ENCODE assay signal across 7 cellular contexts in the genomic region with DNA sequence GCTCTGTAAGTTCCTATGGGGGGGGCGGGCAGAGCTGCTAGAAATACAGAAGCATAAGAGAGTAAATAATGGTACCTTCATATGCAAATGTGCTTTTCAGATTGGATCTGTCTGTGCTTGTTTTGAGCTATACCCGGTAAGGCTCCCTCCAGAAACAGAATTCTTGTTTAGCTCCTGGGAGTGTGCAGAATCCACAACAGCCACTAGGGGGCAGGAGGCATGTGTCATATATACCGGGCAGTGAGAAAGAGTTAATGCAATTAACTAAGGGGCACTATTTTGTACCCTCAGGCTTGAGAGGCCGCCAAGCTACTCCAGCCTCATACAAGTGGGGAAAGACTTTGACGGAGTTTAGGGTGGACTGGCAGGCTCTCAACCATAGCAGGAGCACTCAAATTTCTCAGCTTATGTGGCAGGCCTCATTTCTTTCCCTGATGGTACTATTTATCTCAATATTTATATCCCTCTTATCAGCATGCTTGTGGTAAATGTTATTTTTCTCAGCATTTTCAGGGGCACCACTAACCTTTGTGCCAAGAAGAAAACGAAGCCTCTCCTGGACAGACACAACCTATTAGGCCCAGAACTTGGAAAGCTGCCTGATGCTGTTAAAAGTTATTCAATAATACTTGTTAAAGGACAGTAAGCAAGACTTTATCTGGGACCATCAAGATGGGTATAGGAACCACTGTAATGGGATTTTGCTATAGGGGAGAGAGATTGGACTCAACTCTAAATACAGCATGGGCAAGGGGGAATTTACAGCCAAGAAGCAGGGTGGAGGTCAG. TPM values are rescaled to one million over a fixed set of nuclear protein-coding genes. Genes with fewer than 3 reads are reported as not detected.
DNase-seq lines count a peak whose midpoint lies in the region; ATAC-seq and TF ChIP-seq lines count a peak whose summit lies in the region.

No MANE protein-coding gene starts in this region.

- H3K4me1 ChIP-seq in mesenchymal stem cell (ENCODE audit: control insufficient read depth, insufficient read depth, low read depth, low read length) = no peaks in the 10 kb centered on the region

- peak; percentile 82 for ATAC-seq in HG03196 (IDR thresholded peaks at IDR 0.05; ENCODE audit: unreplicated experiment)

- no peak overlapping the region for H2BK5ac ChIP-seq in mesenchymal stem cell (ENCODE audit: low read depth, low read length, poor library complexity, severe bottlenecking)

- no peak overlapping the region for H3K23ac ChIP-seq in mesenchymal stem cell (ENCODE audit: low read length in 2 of 2)

- in situ Hi-C loops in GM13976 (cut with MboI; ENCODE audit: low sequenced_read_pairs, unreplicated experiment) = loop anchor here (10.0 kb wide), 1 partner anchor 161 kb away; no protein-coding TSS in a partner anchor

- H2BK120ac ChIP-seq in mesenchymal stem cell (ENCODE audit: low read depth, low read length) = no peak overlapping the region

- H2BK15ac ChIP-seq in mesenchymal stem cell (ENCODE audit: low read depth, poor library complexity, severe bottlenecking) = no peak overlapping the region

- no peaks in the 10 kb centered on the region for H3K36me3 ChIP-seq in mesenchymal stem cell (ENCODE audit: control insufficient read depth in 1 of 2, insufficient read depth in 2 of 2, low read depth in 1 of 2, low read length in 2 of 2)

- H3K4me3 ChIP-seq in mesenchymal stem cell (ENCODE audit: insufficient read depth in 1 of 2, low read depth in 1 of 2, low read length in 2 of 2) = no peak overlapping the region

- H3K4me2 ChIP-seq in mesenchymal stem cell (ENCODE audit: low read length, poor library complexity, severe bottlenecking) = no peak overlapping the region

- peak; percentile 94 for TF ChIP-seq CTCF in GM13976 (IDR thresholded peaks at IDR 0.05; ENCODE audit: borderline replicate concordance, control extremely low read depth, extremely low read depth, insufficient read depth, missing control alignments)

- H3K14ac ChIP-seq in mesenchymal stem cell (ENCODE audit: low read length in 2 of 2) = no peak overlapping the region

- no peak overlapping the region for H3K27ac ChIP-seq in mesenchymal stem cell (ENCODE audit: low read length, poor library complexity, severe bottlenecking)

- no peaks in the 10 kb centered on the region for H3K27me3 ChIP-seq in mesenchymal stem cell (ENCODE audit: control insufficient read depth in 1 of 2, insufficient read depth in 1 of 2, low read length in 2 of 2)

- H3K4ac ChIP-seq in mesenchymal stem cell (ENCODE audit: low read depth in 1 of 2, low read length in 2 of 2) = no peak overlapping the region

- peak overlapping the region; percentile 69 for H2AFZ ChIP-seq in mesenchymal stem cell (ENCODE audit: low read depth, low read length)

- no peaks in the 10 kb centered on the region for H3K9me3 ChIP-seq in mesenchymal stem cell (ENCODE audit: control insufficient read depth, low read length)

- H3K79me1 ChIP-seq in mesenchymal stem cell (replicated peaks; ENCODE audit: low read length, poor library complexity, severe bottlenecking) = no peaks in the 10 kb centered on the region

- DNase-seq in GM13976 (ENCODE audit: low spot score) (peak; percentile 79), NCI-H774 (lab: John Stamatoyannopoulos, UW) (peak; percentile 53), mesenchymal stem cell (peak; percentile 79)
- DNase-seq in activated CD4-positive, alpha-beta T cell treated with anti-CD3 and anti-CD28 coated beads, Interleukin-2, amount 50 U/mL, for 4 hours = peak; percentile 70 to 73
- peak; percentile 62 for DNase-seq in effector CD4-positive, alpha-beta T cell
- DNase-seq in stimulated activated CD8-positive, alpha-beta memory T cell treated with anti-CD3 and anti-CD28 coated beads, Interleukin-4, amount 100 ng/mL, for 1 hour (ENCODE audit: low read depth in 2 of 2, low spot score in 1 of 2) = peak; percentile 47 to 55

- no peak overlapping the region for H4K8ac ChIP-seq in mesenchymal stem cell (ENCODE audit: low read length)

- peak overlapping the region; percentile 49 for H3K9ac ChIP-seq in mesenchymal stem cell (ENCODE audit: low read length)

- no peak overlapping the region for H2AK5ac ChIP-seq in mesenchymal stem cell (ENCODE audit: low read length, severe bottlenecking)

- WGBS in mesenchymal stem cell = 10% methylated on average over 6 of the region's 6 CpGs

- no peak overlapping the region for H4K91ac ChIP-seq in mesenchymal stem cell (ENCODE audit: low read length)

- H2BK12ac ChIP-seq in mesenchymal stem cell (ENCODE audit: low read length in 2 of 2) = no peak overlapping the region

- peak overlapping the region in 1 of 2 experiments; percentile 70 for H3K18ac ChIP-seq in mesenchymal stem cell (ENCODE audit: low read depth in 1 of 2, low read length in 2 of 2)

RNA-seq across cellular contexts. Expression of a gene that starts 10.7 kb away (rescaled TPM):
- 35.4 TPM for polyA plus RNA-seq in mesenchymal stem cell (2013, experiment 1 of 2)
- polyA plus RNA-seq in mesenchymal stem cell (2013, experiment 2 of 2) = 35.7 TPM

RNA-seq across cellular contexts. Expression of a gene that starts 16.9 kb away (rescaled TPM):
- polyA plus RNA-seq in mesenchymal stem cell (2013, experiment 1 of 2) = 2,793 TPM
- polyA plus RNA-seq in mesenchymal stem cell (2013, experiment 2 of 2) = 2,890 TPM

RNA-seq across cellular contexts. Expression of a gene that starts 51.4 kb away (rescaled TPM):
- 116 TPM for polyA plus RNA-seq in mesenchymal stem cell (2013, experiment 1 of 2)
- 113 TPM for polyA plus RNA-seq in mesenchymal stem cell (2013, experiment 2 of 2)
